8 cellular contexts compared by ENCODE assay signal in the genomic region with DNA sequence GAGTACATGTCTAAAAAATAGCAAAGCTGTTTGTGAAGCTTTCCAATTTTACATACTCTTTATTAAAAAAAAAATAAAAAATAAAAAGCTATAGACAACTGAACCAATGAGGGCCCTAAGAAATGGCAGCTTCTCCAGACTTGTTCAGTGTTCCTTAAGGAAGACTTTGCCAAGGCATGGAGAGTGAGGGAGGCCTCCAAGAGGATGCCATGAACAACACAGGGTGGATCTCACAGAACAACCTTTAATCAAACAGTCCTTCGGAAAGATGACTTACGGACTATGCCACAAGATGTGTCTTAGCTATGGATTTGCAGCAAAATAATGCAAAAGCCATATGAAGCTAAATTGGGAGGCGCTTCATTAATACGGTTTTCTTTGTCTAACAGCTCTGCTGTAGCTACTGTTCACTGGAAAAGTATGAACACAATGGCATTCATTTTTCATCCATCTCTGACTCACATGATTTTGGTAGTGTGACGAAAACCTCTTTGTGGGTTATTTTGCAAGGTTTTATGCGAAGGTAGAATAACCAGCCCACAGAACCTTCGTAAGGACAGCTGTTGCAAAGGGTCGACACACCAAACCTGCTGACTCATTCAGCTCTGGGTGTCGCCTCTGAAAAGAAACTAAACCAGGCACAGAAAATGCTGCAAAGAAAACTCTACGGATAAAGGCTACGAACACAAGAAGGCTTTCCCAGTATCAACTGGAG. TPM values are rescaled to one million over a fixed set of nuclear protein-coding genes. Genes with fewer than 3 reads are reported as not detected.
DNase-seq lines count a peak whose midpoint lies in the region; ATAC-seq lines count a peak whose summit lies in the region.

No MANE protein-coding gene starts in this region.

- H3K4me3 ChIP-seq in skeletal muscle satellite cell (ENCODE audit: low read length) = peak overlapping the region; percentile 46

- DNase-seq in activated naive CD8-positive, alpha-beta T cell treated with anti-CD3 and anti-CD28 coated beads, Interleukin-2, amount 50 U/mL, for 24 hours = no peak
- no peak for DNase-seq in activated naive CD8-positive, alpha-beta T cell treated with anti-CD3 and anti-CD28 coated beads for 36 hours
- DNase-seq in LoVo (ENCODE audit: low spot score) = peak; percentile 31
- DNase-seq in epithelial cell of prostate (ENCODE audit: low read depth, low spot score) = peak; percentile 76
- no peak for DNase-seq in stimulated activated CD4-positive, alpha-beta T cell treated with anti-CD3 and anti-CD28 coated beads, Interleukin-4, amount 100 ng/mL, for 24 hours
- no peak for DNase-seq in mucosa of gallbladder (ENCODE audit: low spot score)

- H3K4me3 Mint-ChIP-seq in activated naive CD8-positive, alpha-beta T cell treated with anti-CD3 and anti-CD28 coated beads, Interleukin-2, amount 50 U/mL, for 24 hours = no peak overlapping the region
- no peak overlapping the region for H3K4me3 Mint-ChIP-seq in activated naive CD8-positive, alpha-beta T cell treated with anti-CD3 and anti-CD28 coated beads for 36 hours

- peak overlapping the region; percentile 69 for H3K4me2 ChIP-seq in skeletal muscle satellite cell (ENCODE audit: low read length)

- peaks cover 48% of the 10 kb centered on the region for H3K36me3 ChIP-seq in skeletal muscle satellite cell (ENCODE audit: insufficient read depth, low read length)

- peaks cover 2% of the 10 kb centered on the region for H3K4me1 Mint-ChIP-seq in activated naive CD8-positive, alpha-beta T cell treated with anti-CD3 and anti-CD28 coated beads, Interleukin-2, amount 50 U/mL, for 24 hours
- peaks cover 3% of the 10 kb centered on the region for H3K4me1 Mint-ChIP-seq in activated naive CD8-positive, alpha-beta T cell treated with anti-CD3 and anti-CD28 coated beads for 36 hours

- ATAC-seq in activated naive CD8-positive, alpha-beta T cell treated with anti-CD3 and anti-CD28 coated beads, Interleukin-2, amount 50 U/mL, for 24 hours = peak; percentile 46
- ATAC-seq in HG03439 (IDR thresholded peaks at IDR 0.05; ENCODE audit: unreplicated experiment) = no peak

- peaks cover 40% of the 10 kb centered on the region for H3K4me1 ChIP-seq in skeletal muscle satellite cell (ENCODE audit: control insufficient read depth, insufficient read depth, low read length)

- H3K27me3 ChIP-seq in skeletal muscle satellite cell (ENCODE audit: control insufficient read depth, insufficient read depth, low read length) = no peaks in the 10 kb centered on the region

- H3K36me3 Mint-ChIP-seq in activated naive CD8-positive, alpha-beta T cell treated with anti-CD3 and anti-CD28 coated beads, Interleukin-2, amount 50 U/mL, for 24 hours (ENCODE audit: low read depth) = no peaks in the 10 kb centered on the region
- H3K36me3 Mint-ChIP-seq in activated naive CD8-positive, alpha-beta T cell treated with anti-CD3 and anti-CD28 coated beads for 36 hours = no peaks in the 10 kb centered on the region

- H3K27ac ChIP-seq in epithelial cell of prostate = peak overlapping the region; percentile 85

- no peak overlapping the region for H3K27ac Mint-ChIP-seq in activated naive CD8-positive, alpha-beta T cell treated with anti-CD3 and anti-CD28 coated beads, Interleukin-2, amount 50 U/mL, for 24 hours
- no peak overlapping the region for H3K27ac Mint-ChIP-seq in activated naive CD8-positive, alpha-beta T cell treated with anti-CD3 and anti-CD28 coated beads for 36 hours

- peak overlapping the region; percentile 67 for H3K9ac ChIP-seq in skeletal muscle satellite cell (ENCODE audit: low read depth, low read length)

- no peaks in the 10 kb centered on the region for H3K9me3 Mint-ChIP-seq in activated naive CD8-positive, alpha-beta T cell treated with anti-CD3 and anti-CD28 coated beads, Interleukin-2, amount 50 U/mL, for 24 hours
- no peaks in the 10 kb centered on the region for H3K9me3 Mint-ChIP-seq in activated naive CD8-positive, alpha-beta T cell treated with anti-CD3 and anti-CD28 coated beads for 36 hours

- H3K27me3 Mint-ChIP-seq in activated naive CD8-positive, alpha-beta T cell treated with anti-CD3 and anti-CD28 coated beads, Interleukin-2, amount 50 U/mL, for 24 hours = peaks cover 10% of the 10 kb centered on the region
- peaks cover 18% of the 10 kb centered on the region for H3K27me3 Mint-ChIP-seq in activated naive CD8-positive, alpha-beta T cell treated with anti-CD3 and anti-CD28 coated beads for 36 hours

- no peaks in the 10 kb centered on the region for H3K9me3 ChIP-seq in skeletal muscle satellite cell (replicated peaks; ENCODE audit: low read length)

RNA-seq across cellular contexts. Expression of a gene that starts 27.7 kb away (rescaled TPM):
- total RNA-seq in activated naive CD8-positive, alpha-beta T cell treated with anti-CD3 and anti-CD28 coated beads for 36 hours = under 1 TPM; 0.06 to 0.08 TPM
- total RNA-seq in skeletal muscle satellite cell (2012; rRNA removed) = 4.6 and 6.1 TPM in 2 replicates
- total RNA-seq in mucosa of gallbladder = 12.9 TPM

Comparison
In these comparisons a context has a peak if more than half of its experiments do, and no peak if none do; other contexts are left out.
1. DNase-seq: peak in LoVo (single experiment) and epithelial cell of prostate (single experiment); none in activated naive CD8-positive, alpha-beta T cell treated with anti-CD3 and anti-CD28 coated beads, Interleukin-2, amount 50 U/mL, for 24 hours (single experiment), activated naive CD8-positive, alpha-beta T cell treated with anti-CD3 and anti-CD28 coated beads for 36 hours (single experiment), stimulated activated CD4-positive, alpha-beta T cell treated with anti-CD3 and anti-CD28 coated beads, Interleukin-4, amount 100 ng/mL, for 24 hours (single experiment) and mucosa of gallbladder (single experiment).
2. RNA of a gene that starts 27.7 kb away (total RNA-seq): 12.9 TPM in mucosa of gallbladder (single experiment); 0.06 to 0.08 TPM in activated naive CD8-positive, alpha-beta T cell treated with anti-CD3 and anti-CD28 coated beads for 36 hours; every median in the first group is over 10 times any median in the second.